In the genomic region with DNA sequence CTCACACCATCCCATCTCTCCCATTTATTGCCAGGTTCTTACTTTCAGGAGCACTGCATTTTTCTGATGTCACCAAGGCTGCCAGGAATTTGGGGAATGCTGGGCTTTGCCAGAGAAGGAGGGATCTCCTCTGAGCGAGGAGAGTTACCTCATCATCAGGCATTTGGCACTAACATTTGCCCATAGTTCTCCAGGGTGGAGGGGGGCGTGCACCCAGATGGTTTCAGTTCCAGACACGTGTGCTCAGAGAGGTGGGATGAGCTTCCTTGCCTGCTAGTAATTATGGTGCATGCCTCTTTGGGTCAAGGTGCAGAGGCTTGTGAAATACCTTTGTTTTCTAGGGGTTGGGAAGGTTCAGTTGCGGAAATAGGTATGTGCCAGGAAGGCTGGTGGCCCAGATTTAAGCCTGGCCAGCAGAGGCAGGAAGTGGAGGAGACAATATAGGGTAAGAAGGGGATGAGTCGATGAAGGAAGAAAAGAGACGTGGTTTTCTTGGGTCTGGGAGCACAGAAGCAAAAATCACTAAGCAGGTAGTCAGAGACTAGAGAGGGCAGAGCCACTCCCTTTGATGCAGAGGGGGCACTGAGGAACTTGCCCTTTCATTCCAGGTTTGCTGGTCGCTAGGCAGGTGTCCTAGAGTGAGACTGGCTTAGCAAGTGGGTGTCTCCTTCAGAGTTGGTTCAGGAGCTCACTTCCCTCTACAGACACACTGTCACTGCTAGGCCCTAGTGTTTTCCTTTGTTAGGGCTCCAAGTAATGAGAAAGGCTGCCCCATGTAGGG, we compare ENCODE assay signal across 9 cellular contexts. TPM values are rescaled to one million over a fixed set of nuclear protein-coding genes. Genes with fewer than 3 reads are reported as not detected.
DNase-seq lines count a peak whose midpoint lies in the region; ATAC-seq, FAIRE-seq and TF ChIP-seq lines count a peak whose summit lies in the region.
"Had no signal": no experiment of that assay in that cellular context is flagged by ENCODE, and none has a peak within 500 bp of the region (broad histone marks: within the 10 kb centered on the region; RNA-seq: fewer than 3 reads in every experiment).

No MANE protein-coding gene starts in this region.

- H3K4me2 ChIP-seq in GM23338, result peak overlapping the region; percentile 49; the same call in 1 of the 2 replicates

- H3K9me3 ChIP-seq in SJSA1 (replicated peaks) (no peaks in the 10 kb centered on the region), psoas muscle (no peaks in the 10 kb centered on the region)

- intact Hi-C loops in psoas muscle (cut with DNase I), result no loop called here

- FAIRE-seq in GM12891 (lab: Jason Lieb, UNC), result no peak

- peaks cover 70% of the 10 kb centered on the region for H3K79me2 ChIP-seq in GM23338 (replicated peaks; ENCODE audit: insufficient read depth)

- H4K20me1 ChIP-seq in GM23338 (replicated peaks; ENCODE audit: insufficient read depth), result peaks cover 3% of the 10 kb centered on the region; the same call in 1 of the 2 replicates

- WGBS in psoas muscle, 3 donors, result 26 to 36% (median 36%) methylated on average over 7 of the region's 7 CpGs

- peak; percentile 78 for ATAC-seq in GM23338
- peak; percentile 80 to 82 (median 82) for ATAC-seq in psoas muscle

- TF ChIP-seq CTCF in GM23338 (conservative IDR thresholded peaks at IDR 0.05; ENCODE audit: low read depth in 2 of 2) (no peak), foreskin fibroblast (IDR thresholded peaks at IDR 0.05; ENCODE audit: low read depth, low read length) (no peak), psoas muscle (IDR thresholded peaks at IDR 0.05) (no peak)

- DNase-seq in GM23338 (ENCODE audit: low spot score) (peak; percentile 90), SJSA1 (ENCODE audit: low read depth in 1 of 2, low spot score in 2 of 2) (peak; percentile 94 to 97), foreskin fibroblast (peak; percentile 87 to 92), psoas muscle (peak; percentile 59 to 65), NOMO-1 (lab: John Stamatoyannopoulos, UW; ENCODE audit: unreplicated experiment in 2 of 2) (no peak), GM12891 (ENCODE audit: insufficient read length, low spot score) (no peak), NAMALWA (ENCODE audit: low spot score) (no peak)
- no peak for DNase-seq in stimulated activated naive CD4-positive, alpha-beta T cell (lab: John Stamatoyannopoulos, UW)

- H3K4me3 ChIP-seq in GM23338, result no peak overlapping the region
- no peak overlapping the region for H3K4me3 ChIP-seq in SJSA1
- H3K4me3 ChIP-seq in foreskin fibroblast (ENCODE audit: low read depth in 1 of 2, low read length in 2 of 2), result no peak overlapping the region
- H3K4me3 ChIP-seq in psoas muscle, result peak overlapping the region; percentile 28

- H3K4me3 Mint-ChIP-seq in GM23338, result peak overlapping the region; percentile 3; the same call in 1 of the 3 replicates
- H3K4me3 Mint-ChIP-seq: stimulated activated naive CD8-positive, alpha-beta T cell treated with anti-CD3 and anti-CD28 coated beads, Interleukin-15, Interleukin-2, amounts not matched to agents 100 ng/mL and 50 ng/mL, for 24 hours had no signal

- H3K4me1 ChIP-seq in GM23338 (ENCODE audit: insufficient read depth) (peaks cover 9% of the 10 kb centered on the region), SJSA1 (replicated peaks) (peaks cover 62% of the 10 kb centered on the region), psoas muscle (peaks cover 24% of the 10 kb centered on the region)

- H3K27ac ChIP-seq in GM23338 (ENCODE audit: low read depth), result peak overlapping the region; percentile 52
- peak overlapping the region; percentile 72 for H3K27ac ChIP-seq in SJSA1
- H3K27ac ChIP-seq in psoas muscle, result peak overlapping the region; percentile 41

- H3F3A ChIP-seq in GM23338 (replicated peaks; ENCODE audit: low read depth), result no peaks in the 10 kb centered on the region

- no peaks in the 10 kb centered on the region; the same call in 2 of the 3 replicates for H3K36me3 Mint-ChIP-seq in GM23338 (ENCODE audit: low read depth)

- peaks cover 1% of the 10 kb centered on the region for H3K27me3 Mint-ChIP-seq in GM23338 (ENCODE audit: insufficient read depth, low read depth, poor library complexity)

- H3K27me3 ChIP-seq in GM23338 (ENCODE audit: insufficient read depth), result no peaks in the 10 kb centered on the region
- H3K27me3 ChIP-seq in SJSA1 (replicated peaks), result no peaks in the 10 kb centered on the region
- no peaks in the 10 kb centered on the region for H3K27me3 ChIP-seq in psoas muscle (ENCODE audit: insufficient read depth in 3 of 3, low read length in 2 of 3)

- H3K9me2 ChIP-seq in GM23338 (ENCODE audit: insufficient read depth), result no peaks in the 10 kb centered on the region

- H2AFZ ChIP-seq in GM23338, result no peak overlapping the region

- peaks cover 27% of the 10 kb centered on the region for H3K4me1 Mint-ChIP-seq in GM23338

- no peak for TF ChIP-seq POLR2A in GM12891 (IDR thresholded peaks at IDR 0.05; ENCODE audit: low read depth, low read length)

- H3K27ac Mint-ChIP-seq in GM23338, result peak overlapping the region; percentile 82
- H3K27ac Mint-ChIP-seq: stimulated activated naive CD8-positive, alpha-beta T cell treated with anti-CD3 and anti-CD28 coated beads, Interleukin-15, Interleukin-2, amounts not matched to agents 100 ng/mL and 50 ng/mL, for 24 hours had no signal

- no peaks in the 10 kb centered on the region for H3K9me3 Mint-ChIP-seq in GM23338
- H3K9me3 Mint-ChIP-seq: stimulated activated naive CD8-positive, alpha-beta T cell treated with anti-CD3 and anti-CD28 coated beads, Interleukin-15, Interleukin-2, amounts not matched to agents 100 ng/mL and 50 ng/mL, for 24 hours had no signal

- H3K36me3 ChIP-seq in GM23338 (ENCODE audit: insufficient read depth) (no peaks in the 10 kb centered on the region), SJSA1 (peaks cover 46% of the 10 kb centered on the region), psoas muscle (ENCODE audit: insufficient read depth in 1 of 2, low read depth in 1 of 2) (no peaks in the 10 kb centered on the region)

TF ChIP-seq in GM23338, 12 proteins besides CTCF, POLR2A, EP300 and RAD21 (continues in another document):
- no peak for TF ChIP-seq EZH2 (IDR thresholded peaks at IDR 0.05; ENCODE audit: low read depth, unreplicated experiment)

TF ChIP-seq in GM12891, 5 proteins besides CTCF, POLR2A, EP300 and RAD21:
- no peak for TF ChIP-seq SPI1 (IDR thresholded peaks at IDR 0.05; ENCODE audit: low read depth, low read length)
- TF ChIP-seq PAX5 (IDR thresholded peaks at IDR 0.05; ENCODE audit: insufficient read depth, low read length, severe bottlenecking), result no peak
- no peak for TF ChIP-seq POLR2AphosphoS5 (IDR thresholded peaks at IDR 0.05; ENCODE audit: low read depth, low read length)
- no peak for TF ChIP-seq TAF1 (IDR thresholded peaks at IDR 0.05; ENCODE audit: low read depth, low read length)
- TF ChIP-seq POU2F2 (IDR thresholded peaks at IDR 0.05; ENCODE audit: low read depth, low read length), result no peak

RNA-seq across cellular contexts. Expression of gene TUFT1, which starts 7.2 kb away (rescaled TPM):
- total RNA-seq in GM23338 (2014; rRNA removed; shearing (Covaris generic)), result 10.4 and 11.9 TPM in 2 replicates
- polyA plus RNA-seq in GM23338 (2016; fragmentation: Nextera tagmentation; extraction: Ambion mirVana) (5.6 and 6.0 TPM in 2 replicates), psoas muscle (1 to 10 TPM in 2 of 3 donors, under 1 TPM in 1; 0.86 to 3.0 (median 1.1) TPM)
- 36.9 and 46.0 TPM in 2 replicates for total RNA-seq in SJSA1 (2014; rRNA removed; shearing (Covaris generic))
- 1 to 10 TPM in 3 of 4 donors, under 1 TPM in 1; 0.97 to 5.3 (median 1.7) TPM for total RNA-seq in psoas muscle
- 0.35 TPM for polyA plus RNA-seq in GM12891 (2012; ENCODE audit: low read depth, missing spikeins)

RNA-seq across cellular contexts. Expression of gene CGN, which starts 36.1 kb away (rescaled TPM):
- 37.0 and 46.1 TPM in 2 replicates for total RNA-seq in GM23338 (2014; rRNA removed; shearing (Covaris generic))
- polyA plus RNA-seq in GM23338 (2016; fragmentation: Nextera tagmentation; extraction: Ambion mirVana) (11.8 and 13.9 TPM in 2 replicates), psoas muscle (under 1 TPM; 0.03 to 0.12 (median 0.05) TPM)
- total RNA-seq in SJSA1 (2014; rRNA removed; shearing (Covaris generic)), result 0.26 and 1.2 TPM in 2 replicates
- total RNA-seq in psoas muscle, result under 1 TPM in 2 of 4 donors, not detected in 2; 0.10 to 0.21 TPM
- polyA plus RNA-seq in GM12891 (2012; ENCODE audit: low read depth, missing spikeins), result 1.1 TPM

Comparison
In these comparisons a context has a peak if more than half of its experiments do, and no peak if none do; other contexts are left out.
1. DNase-seq: peak in GM23338 (single experiment), SJSA1 (2 of 2), foreskin fibroblast (2 of 2) and psoas muscle (2 of 2); none in stimulated activated naive CD4-positive, alpha-beta T cell (0 of 6), NOMO-1 (0 of 2), GM12891 (single experiment) and NAMALWA (single experiment).
2. RNA of gene CGN, which starts 36.1 kb away (total RNA-seq): 37.0 to 46.1 TPM in GM23338; 0.26 to 1.2 TPM in SJSA1 and 0.10 to 0.21 TPM in psoas muscle; every median in the first group is over 10 times any median in the second.
3. Peak in every context shown above with its lines, with median percentiles within 50 percentile points of each other: H3K27ac ChIP-seq.